1 cellular context compared by ENCODE assay signal in the genomic region with DNA sequence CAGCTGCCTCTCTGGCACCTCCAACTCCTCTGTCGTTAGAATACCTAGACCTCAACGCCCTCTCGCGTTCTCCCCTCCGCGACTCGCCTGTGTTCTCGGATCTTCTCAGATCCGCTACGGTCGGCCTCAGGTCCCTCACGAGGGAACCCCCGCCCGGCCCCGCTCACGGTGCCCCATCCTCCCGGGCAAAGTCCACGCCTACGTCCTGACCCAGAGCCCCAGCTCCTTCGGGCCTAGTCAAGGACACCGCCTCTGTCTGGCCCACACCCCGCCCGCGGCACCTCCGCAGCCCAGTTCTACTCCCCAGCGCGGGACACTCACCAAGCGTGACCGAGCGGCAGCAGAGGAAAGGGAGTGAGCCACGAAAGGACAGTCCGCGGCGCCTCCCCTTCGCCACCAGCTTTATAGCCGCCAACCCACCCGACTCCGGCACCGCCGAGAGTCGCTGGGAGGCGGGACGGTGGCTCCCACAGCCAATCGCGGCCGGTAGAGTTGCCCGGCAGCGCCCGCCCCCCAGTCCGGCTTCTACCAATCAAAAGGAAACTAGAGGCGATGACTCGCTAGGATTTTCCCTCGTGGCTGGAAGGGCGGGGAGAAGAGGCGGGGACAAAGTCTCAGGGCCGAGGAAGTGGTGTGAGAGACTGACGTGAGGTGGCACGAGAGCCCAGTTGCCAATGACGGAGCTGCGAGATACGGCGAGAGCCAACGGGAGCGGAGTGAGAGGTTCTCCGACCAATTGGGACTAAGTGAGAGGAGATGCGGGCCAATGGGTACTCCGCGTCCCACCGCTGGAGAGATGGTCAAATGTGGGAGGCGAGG.
TF ChIP-seq lines count a peak whose summit lies in the region.

A gene (minus strand): TSS at position 378 of the 819 bp plus-strand sequence. CDS start 14,447 bp downstream, outside the sequence.

TF ChIP-seq in HepG2, 621 proteins besides CTCF, POLR2A, EP300 and RAD21 (continued from another document and continues in another):
- TF ChIP-seq, protein P1, sequence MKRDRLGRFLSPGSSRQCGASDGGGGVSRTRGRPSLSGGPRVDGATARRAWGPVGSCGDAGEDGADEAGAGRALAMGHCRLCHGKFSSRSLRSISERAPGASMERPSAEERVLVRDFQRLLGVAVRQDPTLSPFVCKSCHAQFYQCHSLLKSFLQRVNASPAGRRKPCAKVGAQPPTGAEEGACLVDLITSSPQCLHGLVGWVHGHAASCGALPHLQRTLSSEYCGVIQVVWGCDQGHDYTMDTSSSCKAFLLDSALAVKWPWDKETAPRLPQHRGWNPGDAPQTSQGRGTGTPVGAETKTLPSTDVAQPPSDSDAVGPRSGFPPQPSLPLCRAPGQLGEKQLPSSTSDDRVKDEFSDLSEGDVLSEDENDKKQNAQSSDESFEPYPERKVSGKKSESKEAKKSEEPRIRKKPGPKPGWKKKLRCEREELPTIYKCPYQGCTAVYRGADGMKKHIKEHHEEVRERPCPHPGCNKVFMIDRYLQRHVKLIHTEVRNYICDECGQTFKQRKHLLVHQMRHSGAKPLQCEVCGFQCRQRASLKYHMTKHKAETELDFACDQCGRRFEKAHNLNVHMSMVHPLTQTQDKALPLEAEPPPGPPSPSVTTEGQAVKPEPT (CRISPR knock-in tag; IDR thresholded peaks at IDR 0.05; ENCODE audit: low read depth): peak; percentile 72; the same call in 1 of the 2 replicates
- TF ChIP-seq, protein P2, sequence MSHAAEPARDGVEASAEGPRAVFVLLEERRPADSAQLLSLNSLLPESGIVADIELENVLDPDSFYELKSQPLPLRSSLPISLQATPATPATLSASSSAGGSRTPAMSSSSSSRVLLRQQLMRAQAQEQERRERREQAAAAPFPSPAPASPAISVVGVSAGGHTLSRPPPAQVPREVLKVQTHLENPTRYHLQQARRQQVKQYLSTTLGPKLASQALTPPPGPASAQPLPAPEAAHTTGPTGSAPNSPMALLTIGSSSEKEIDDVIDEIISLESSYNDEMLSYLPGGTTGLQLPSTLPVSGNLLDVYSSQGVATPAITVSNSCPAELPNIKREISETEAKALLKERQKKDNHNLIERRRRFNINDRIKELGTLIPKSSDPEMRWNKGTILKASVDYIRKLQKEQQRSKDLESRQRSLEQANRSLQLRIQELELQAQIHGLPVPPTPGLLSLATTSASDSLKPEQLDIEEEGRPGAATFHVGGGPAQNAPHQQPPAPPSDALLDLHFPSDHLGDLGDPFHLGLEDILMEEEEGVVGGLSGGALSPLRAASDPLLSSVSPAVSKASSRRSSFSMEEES (CRISPR knock-in tag; IDR thresholded peaks at IDR 0.05): peak; percentile 40; the same call in 1 of the 2 replicates
- TF ChIP-seq TMF1 (CRISPR knock-in tag; IDR thresholded peaks at IDR 0.05; ENCODE audit: low read depth) (0 out of 2 replicates have a peak, but pooled peaks have one; percentile 63), ZNF891 (CRISPR knock-in tag; IDR thresholded peaks at IDR 0.05) (peak; percentile 93; the same call in 1 of the 2 replicates), HNF4G (IDR thresholded peaks at IDR 0.05; ENCODE audit: borderline replicate concordance, low read depth, low read length) (peak; percentile 82), HNF4G (CRISPR knock-in tag; IDR thresholded peaks at IDR 0.05; ENCODE audit: borderline replicate concordance, low read depth) (peak; percentile 89), KLF6 (CRISPR knock-in tag; IDR thresholded peaks at IDR 0.05) (peak; percentile 97), ZBTB1 (CRISPR knock-in tag; IDR thresholded peaks at IDR 0.05; ENCODE audit: borderline replicate concordance) (no peak), ZNF282 (IDR thresholded peaks at IDR 0.05; ENCODE audit: partially characterized antibody) (no peak), SP2 (CRISPR knock-in tag; IDR thresholded peaks at IDR 0.05) (peak; percentile 94), ATF7-NPFF (CRISPR knock-in tag; IDR thresholded peaks at IDR 0.05; ENCODE audit: low read depth) (peak; percentile 72), TAF15 (IDR thresholded peaks at IDR 0.05; ENCODE audit: low read depth, low read length, poor library complexity, severe bottlenecking) (peak; percentile 77), ZNF839 (CRISPR knock-in tag; IDR thresholded peaks at IDR 0.05; ENCODE audit: borderline replicate concordance) (no peak), SAP130 (CRISPR knock-in tag; IDR thresholded peaks at IDR 0.05; ENCODE audit: low read depth) (peak; percentile 87), GZF1 (CRISPR knock-in tag; IDR thresholded peaks at IDR 0.05) (no peak), CCDC6 (CRISPR knock-in tag; IDR thresholded peaks at IDR 0.05) (no peak), ZNF24 (IDR thresholded peaks at IDR 0.05) (0 out of 2 replicates have a peak, but pooled peaks have one; percentile 56), ZNF781 (CRISPR knock-in tag; IDR thresholded peaks at IDR 0.05; ENCODE audit: borderline replicate concordance, not compliant biosample characterization) (no peak), ZNF235 (CRISPR knock-in tag; IDR thresholded peaks at IDR 0.05; ENCODE audit: borderline replicate concordance) (peak; percentile 83; the same call in 1 of the 2 replicates), CBX1 (IDR thresholded peaks at IDR 0.05; ENCODE audit: low read depth) (no peak), ZFY (CRISPR knock-in tag; IDR thresholded peaks at IDR 0.05) (peak; percentile 97), ZNF660 (CRISPR knock-in tag; IDR thresholded peaks at IDR 0.05; ENCODE audit: borderline replicate concordance, low read depth) (no peak), KDM4B (CRISPR knock-in tag; IDR thresholded peaks at IDR 0.05) (no peak), ZNF251 (CRISPR knock-in tag; IDR thresholded peaks at IDR 0.05) (peak; percentile 61; the same call in 1 of the 2 replicates), ARNTL (CRISPR knock-in tag; IDR thresholded peaks at IDR 0.05) (peak; percentile 63), ZNF326 (CRISPR knock-in tag; IDR thresholded peaks at IDR 0.05; ENCODE audit: borderline replicate concordance) (no peak), ZNF878 (CRISPR knock-in tag; IDR thresholded peaks at IDR 0.05) (no peak), XRCC5 (optimal IDR thresholded peaks at IDR 0.05; ENCODE audit: low read length) (peak; percentile 65), ZNF232 (CRISPR knock-in tag; IDR thresholded peaks at IDR 0.05; ENCODE audit: borderline replicate concordance) (peak; percentile 83; the same call in 1 of the 2 replicates)
- TF ChIP-seq, protein P3, sequence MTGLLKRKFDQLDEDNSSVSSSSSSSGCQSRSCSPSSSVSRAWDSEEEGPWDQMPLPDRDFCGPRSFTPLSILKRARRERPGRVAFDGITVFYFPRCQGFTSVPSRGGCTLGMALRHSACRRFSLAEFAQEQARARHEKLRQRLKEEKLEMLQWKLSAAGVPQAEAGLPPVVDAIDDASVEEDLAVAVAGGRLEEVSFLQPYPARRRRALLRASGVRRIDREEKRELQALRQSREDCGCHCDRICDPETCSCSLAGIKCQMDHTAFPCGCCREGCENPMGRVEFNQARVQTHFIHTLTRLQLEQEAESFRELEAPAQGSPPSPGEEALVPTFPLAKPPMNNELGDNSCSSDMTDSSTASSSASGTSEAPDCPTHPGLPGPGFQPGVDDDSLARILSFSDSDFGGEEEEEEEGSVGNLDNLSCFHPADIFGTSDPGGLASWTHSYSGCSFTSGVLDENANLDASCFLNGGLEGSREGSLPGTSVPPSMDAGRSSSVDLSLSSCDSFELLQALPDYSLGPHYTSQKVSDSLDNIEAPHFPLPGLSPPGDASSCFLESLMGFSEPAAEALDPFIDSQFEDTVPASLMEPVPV (CRISPR knock-in tag; IDR thresholded peaks at IDR 0.05): 0 out of 2 replicates have a peak, but pooled peaks have one; percentile 57
- TF ChIP-seq, protein P4, sequence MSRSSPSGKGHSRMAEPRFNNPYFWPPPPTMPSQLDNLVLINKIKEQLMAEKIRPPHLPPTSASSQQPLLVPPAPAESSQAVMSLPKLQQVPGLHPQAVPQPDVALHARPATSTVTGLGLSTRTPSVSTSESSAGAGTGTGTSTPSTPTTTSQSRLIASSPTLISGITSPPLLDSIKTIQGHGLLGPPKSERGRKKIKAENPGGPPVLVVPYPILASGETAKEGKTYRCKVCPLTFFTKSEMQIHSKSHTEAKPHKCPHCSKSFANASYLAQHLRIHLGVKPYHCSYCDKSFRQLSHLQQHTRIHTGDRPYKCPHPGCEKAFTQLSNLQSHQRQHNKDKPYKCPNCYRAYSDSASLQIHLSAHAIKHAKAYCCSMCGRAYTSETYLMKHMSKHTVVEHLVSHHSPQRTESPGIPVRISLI (CRISPR knock-in tag; IDR thresholded peaks at IDR 0.05; ENCODE audit: borderline replicate concordance): no peak
- TF ChIP-seq, protein P5, sequence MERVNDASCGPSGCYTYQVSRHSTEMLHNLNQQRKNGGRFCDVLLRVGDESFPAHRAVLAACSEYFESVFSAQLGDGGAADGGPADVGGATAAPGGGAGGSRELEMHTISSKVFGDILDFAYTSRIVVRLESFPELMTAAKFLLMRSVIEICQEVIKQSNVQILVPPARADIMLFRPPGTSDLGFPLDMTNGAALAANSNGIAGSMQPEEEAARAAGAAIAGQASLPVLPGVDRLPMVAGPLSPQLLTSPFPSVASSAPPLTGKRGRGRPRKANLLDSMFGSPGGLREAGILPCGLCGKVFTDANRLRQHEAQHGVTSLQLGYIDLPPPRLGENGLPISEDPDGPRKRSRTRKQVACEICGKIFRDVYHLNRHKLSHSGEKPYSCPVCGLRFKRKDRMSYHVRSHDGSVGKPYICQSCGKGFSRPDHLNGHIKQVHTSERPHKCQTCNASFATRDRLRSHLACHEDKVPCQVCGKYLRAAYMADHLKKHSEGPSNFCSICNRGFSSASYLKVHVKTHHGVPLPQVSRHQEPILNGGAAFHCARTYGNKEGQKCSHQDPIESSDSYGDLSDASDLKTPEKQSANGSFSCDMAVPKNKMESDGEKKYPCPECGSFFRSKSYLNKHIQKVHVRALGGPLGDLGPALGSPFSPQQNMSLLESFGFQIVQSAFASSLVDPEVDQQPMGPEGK (CRISPR knock-in tag; IDR thresholded peaks at IDR 0.05): peak; percentile 57; the same call in 1 of the 2 replicates
- TF ChIP-seq, protein P6, sequence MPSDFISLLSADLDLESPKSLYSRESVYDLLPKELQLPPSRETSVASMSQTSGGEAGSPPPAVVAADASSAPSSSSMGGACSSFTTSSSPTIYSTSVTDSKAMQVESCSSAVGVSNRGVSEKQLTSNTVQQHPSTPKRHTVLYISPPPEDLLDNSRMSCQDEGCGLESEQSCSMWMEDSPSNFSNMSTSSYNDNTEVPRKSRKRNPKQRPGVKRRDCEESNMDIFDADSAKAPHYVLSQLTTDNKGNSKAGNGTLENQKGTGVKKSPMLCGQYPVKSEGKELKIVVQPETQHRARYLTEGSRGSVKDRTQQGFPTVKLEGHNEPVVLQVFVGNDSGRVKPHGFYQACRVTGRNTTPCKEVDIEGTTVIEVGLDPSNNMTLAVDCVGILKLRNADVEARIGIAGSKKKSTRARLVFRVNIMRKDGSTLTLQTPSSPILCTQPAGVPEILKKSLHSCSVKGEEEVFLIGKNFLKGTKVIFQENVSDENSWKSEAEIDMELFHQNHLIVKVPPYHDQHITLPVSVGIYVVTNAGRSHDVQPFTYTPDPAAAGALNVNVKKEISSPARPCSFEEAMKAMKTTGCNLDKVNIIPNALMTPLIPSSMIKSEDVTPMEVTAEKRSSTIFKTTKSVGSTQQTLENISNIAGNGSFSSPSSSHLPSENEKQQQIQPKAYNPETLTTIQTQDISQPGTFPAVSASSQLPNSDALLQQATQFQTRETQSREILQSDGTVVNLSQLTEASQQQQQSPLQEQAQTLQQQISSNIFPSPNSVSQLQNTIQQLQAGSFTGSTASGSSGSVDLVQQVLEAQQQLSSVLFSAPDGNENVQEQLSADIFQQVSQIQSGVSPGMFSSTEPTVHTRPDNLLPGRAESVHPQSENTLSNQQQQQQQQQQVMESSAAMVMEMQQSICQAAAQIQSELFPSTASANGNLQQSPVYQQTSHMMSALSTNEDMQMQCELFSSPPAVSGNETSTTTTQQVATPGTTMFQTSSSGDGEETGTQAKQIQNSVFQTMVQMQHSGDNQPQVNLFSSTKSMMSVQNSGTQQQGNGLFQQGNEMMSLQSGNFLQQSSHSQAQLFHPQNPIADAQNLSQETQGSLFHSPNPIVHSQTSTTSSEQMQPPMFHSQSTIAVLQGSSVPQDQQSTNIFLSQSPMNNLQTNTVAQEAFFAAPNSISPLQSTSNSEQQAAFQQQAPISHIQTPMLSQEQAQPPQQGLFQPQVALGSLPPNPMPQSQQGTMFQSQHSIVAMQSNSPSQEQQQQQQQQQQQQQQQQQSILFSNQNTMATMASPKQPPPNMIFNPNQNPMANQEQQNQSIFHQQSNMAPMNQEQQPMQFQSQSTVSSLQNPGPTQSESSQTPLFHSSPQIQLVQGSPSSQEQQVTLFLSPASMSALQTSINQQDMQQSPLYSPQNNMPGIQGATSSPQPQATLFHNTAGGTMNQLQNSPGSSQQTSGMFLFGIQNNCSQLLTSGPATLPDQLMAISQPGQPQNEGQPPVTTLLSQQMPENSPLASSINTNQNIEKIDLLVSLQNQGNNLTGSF (CRISPR knock-in tag; IDR thresholded peaks at IDR 0.05): peak; percentile 83; the same call in 1 of the 2 replicates
- TF ChIP-seq, protein P7, sequence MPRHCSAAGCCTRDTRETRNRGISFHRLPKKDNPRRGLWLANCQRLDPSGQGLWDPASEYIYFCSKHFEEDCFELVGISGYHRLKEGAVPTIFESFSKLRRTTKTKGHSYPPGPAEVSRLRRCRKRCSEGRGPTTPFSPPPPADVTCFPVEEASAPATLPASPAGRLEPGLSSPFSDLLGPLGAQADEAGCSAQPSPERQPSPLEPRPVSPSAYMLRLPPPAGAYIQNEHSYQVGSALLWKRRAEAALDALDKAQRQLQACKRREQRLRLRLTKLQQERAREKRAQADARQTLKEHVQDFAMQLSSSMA (CRISPR knock-in tag; IDR thresholded peaks at IDR 0.05): peak; percentile 70; the same call in 1 of the 2 replicates
- TF ChIP-seq, protein P8, sequence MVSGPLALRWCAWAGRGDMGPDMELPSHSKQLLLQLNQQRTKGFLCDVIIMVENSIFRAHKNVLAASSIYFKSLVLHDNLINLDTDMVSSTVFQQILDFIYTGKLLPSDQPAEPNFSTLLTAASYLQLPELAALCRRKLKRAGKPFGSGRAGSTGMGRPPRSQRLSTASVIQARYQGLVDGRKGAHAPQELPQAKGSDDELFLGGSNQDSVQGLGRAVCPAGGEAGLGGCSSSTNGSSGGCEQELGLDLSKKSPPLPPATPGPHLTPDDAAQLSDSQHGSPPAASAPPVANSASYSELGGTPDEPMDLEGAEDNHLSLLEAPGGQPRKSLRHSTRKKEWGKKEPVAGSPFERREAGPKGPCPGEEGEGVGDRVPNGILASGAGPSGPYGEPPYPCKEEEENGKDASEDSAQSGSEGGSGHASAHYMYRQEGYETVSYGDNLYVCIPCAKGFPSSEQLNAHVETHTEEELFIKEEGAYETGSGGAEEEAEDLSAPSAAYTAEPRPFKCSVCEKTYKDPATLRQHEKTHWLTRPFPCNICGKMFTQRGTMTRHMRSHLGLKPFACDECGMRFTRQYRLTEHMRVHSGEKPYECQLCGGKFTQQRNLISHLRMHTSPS (CRISPR knock-in tag; IDR thresholded peaks at IDR 0.05; ENCODE audit: low read depth): peak; percentile 72
- TF ChIP-seq, protein P9, sequence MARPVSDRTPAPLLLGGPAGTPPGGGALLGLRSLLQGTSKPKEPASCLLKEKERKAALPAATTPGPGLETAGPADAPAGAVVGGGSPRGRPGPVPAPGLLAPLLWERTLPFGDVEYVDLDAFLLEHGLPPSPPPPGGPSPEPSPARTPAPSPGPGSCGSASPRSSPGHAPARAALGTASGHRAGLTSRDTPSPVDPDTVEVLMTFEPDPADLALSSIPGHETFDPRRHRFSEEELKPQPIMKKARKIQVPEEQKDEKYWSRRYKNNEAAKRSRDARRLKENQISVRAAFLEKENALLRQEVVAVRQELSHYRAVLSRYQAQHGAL (CRISPR knock-in tag; IDR thresholded peaks at IDR 0.05; ENCODE audit: not compliant biosample characterization): no peak
